3 cellular contexts compared by ENCODE assay signal in the genomic region with DNA sequence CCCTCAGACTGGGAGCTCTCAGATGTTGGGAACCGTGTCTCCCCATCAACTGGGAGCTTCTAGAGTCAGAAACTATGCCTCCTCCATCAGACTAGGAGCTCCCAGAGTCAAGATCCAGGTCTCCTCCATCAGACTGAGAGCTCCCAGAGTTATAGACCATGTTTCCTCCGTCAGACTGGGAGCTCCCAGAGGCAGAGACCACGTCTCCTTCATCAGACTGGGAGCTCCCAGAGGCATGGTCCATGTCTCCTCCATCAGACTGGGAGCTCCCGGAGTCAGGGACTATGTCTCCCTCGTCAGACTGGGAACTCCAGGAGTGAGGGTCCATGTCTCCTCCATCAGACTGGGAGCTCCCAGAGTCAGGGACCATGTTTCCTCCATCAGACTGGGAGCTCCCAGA.
TF ChIP-seq lines count a peak whose summit lies in the region.

No MANE protein-coding gene starts in this region.

TF ChIP-seq in HepG2, 621 proteins besides CTCF, POLR2A, EP300 and RAD21:
- TF ChIP-seq LCORL (IDR thresholded peaks at IDR 0.05) (no peak), LCORL (CRISPR knock-in tag; IDR thresholded peaks at IDR 0.05) (no peak), ZSCAN22 (CRISPR knock-in tag; IDR thresholded peaks at IDR 0.05) (peak; percentile 95; the same call in 1 of the 2 replicates)

TF ChIP-seq in A549, 52 proteins besides CTCF, POLR2A, EP300 and RAD21:
- no peak for TF ChIP-seq RNF2 (IDR thresholded peaks at IDR 0.05; ENCODE audit: borderline replicate concordance, low read depth)
- TF ChIP-seq ZFP36 (IDR thresholded peaks at IDR 0.05; ENCODE audit: borderline replicate concordance, partially characterized antibody): peak; percentile 59
TF ChIP-seq in A549: peak in this region for 1.

TF ChIP-seq in K562, 482 proteins besides CTCF, POLR2A, EP300 and RAD21:
- TF ChIP-seq ZFP36 (IDR thresholded peaks at IDR 0.05; ENCODE audit: low read depth, low read length, partially characterized antibody): peak; percentile 30
- no peak for TF ChIP-seq PCBP2 (IDR thresholded peaks at IDR 0.05; ENCODE audit: low read depth, low read length, poor library complexity, severe bottlenecking)
